8 cellular contexts compared by ENCODE assay signal in the genomic region with DNA sequence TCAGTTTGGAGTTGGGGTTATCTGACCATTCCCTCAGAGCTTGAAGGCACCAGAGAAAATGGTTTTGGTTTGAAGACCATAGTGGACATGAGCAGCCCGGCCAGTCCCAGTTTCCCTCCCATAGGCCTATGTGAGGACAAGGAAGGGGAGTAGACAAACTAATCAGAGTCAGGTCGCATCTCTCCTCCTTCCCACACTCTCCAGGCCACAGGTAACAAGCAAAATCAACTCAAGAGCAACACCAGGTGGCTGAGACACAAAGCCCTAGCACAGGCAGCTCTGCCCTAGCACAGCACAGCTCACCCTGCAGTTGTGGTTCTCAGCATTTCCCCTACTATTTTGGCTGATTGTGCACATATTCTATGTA. TPM values are rescaled to one million over a fixed set of nuclear protein-coding genes. Genes with fewer than 3 reads are reported as not detected.
DNase-seq lines count a peak whose midpoint lies in the region; ATAC-seq, FAIRE-seq and TF ChIP-seq lines count a peak whose summit lies in the region.

No MANE protein-coding gene starts in this region.

- H3K4me2 ChIP-seq in Loucy (ENCODE audit: low read depth, low read length, poor library complexity, severe bottlenecking) = peak overlapping the region; percentile 94
- peak overlapping the region; percentile 92 for H3K4me2 ChIP-seq in GM12878 (ENCODE audit: control insufficient read depth, insufficient read depth)

- ATAC-seq in GM21576 (IDR thresholded peaks at IDR 0.05; ENCODE audit: unreplicated experiment) = peak; percentile 45
- ATAC-seq in GM12878 = peak; percentile 58
- peak; percentile 79 for ATAC-seq in stimulated activated naive CD8-positive, alpha-beta T cell treated with anti-CD3 and anti-CD28 coated beads, Interleukin-15, amount 100 ng/mL, for 72 hours

- no peaks in the 10 kb centered on the region for H3K9me2 ChIP-seq in Loucy (replicated peaks; ENCODE audit: low read depth, low read length)

- no peaks in the 10 kb centered on the region for H3K9me3 ChIP-seq in Loucy (ENCODE audit: insufficient read depth, low read depth, low read length)
- H3K9me3 ChIP-seq in GM12878 (replicated peaks; ENCODE audit: control insufficient read depth, insufficient read depth, low read length) = no peaks in the 10 kb centered on the region

- peak overlapping the region; percentile 100 for H3K27ac ChIP-seq in GM12878 (ENCODE audit: control insufficient read depth, insufficient read depth)
- H3K27ac ChIP-seq in RWPE1 = no peak overlapping the region

- RAD21 ChIA-PET in GM12878 (lab: Charles Lee; ENCODE audit: unreplicated experiment) = interaction anchor here (0.7 to 18.1 kb wide), 27 partner anchors 8 to 398 kb away, joined by 3 to 323 read pairs (median 6); partner anchors contain the start of genes RNF43, SUPT4H1 and TSPOAP1

- peak; percentile 70 for TF ChIP-seq CTCF in GM10248 (IDR thresholded peaks at IDR 0.05; ENCODE audit: control extremely low read depth, extremely low read depth, low read depth, missing control alignments)
- peak; percentile 73 for TF ChIP-seq CTCF in Loucy (conservative IDR thresholded peaks at IDR 0.05; ENCODE audit: low read length)
- peak; percentile 57 to 90 (median 75) for TF ChIP-seq CTCF in GM12878 (IDR thresholded peaks at IDR 0.05 in 2 of 3, conservative IDR thresholded peaks at IDR 0.05 in 1 of 3; ENCODE audit: control insufficient read depth in 2 of 3, extremely low read depth in 1 of 3, insufficient read depth in 1 of 3, low read depth in 3 of 3, low read length in 3 of 3)
- no peak for TF ChIP-seq CTCF in RWPE1 (conservative IDR thresholded peaks at IDR 0.05; ENCODE audit: low read depth)

- no peak for TF ChIP-seq EP300 in GM12878 (IDR thresholded peaks at IDR 0.05; ENCODE audit: borderline replicate concordance in 1 of 2, control insufficient read depth in 1 of 2, low read depth in 2 of 2, low read length in 2 of 2)

- BruUV-seq in GM12878 (replicated peaks; lab: Mats Ljungman, UMichigan) = TSS peak; percentile 58

- peak overlapping the region; percentile 99 for H3K9ac ChIP-seq in Loucy (ENCODE audit: low read depth, low read length, poor library complexity, severe bottlenecking)
- H3K9ac ChIP-seq in GM12878 (ENCODE audit: control insufficient read depth, insufficient read depth, low read length) = peak overlapping the region; percentile 96

- POLR2A ChIA-PET in GM10248 (lab: Yijun Ruan, JAX) (interaction anchor here (0.6 to 3.2 kb wide), 9 partner anchors 8 to 286 kb away, joined by 3 to 90 read pairs (median 8); partner anchors contain the start of genes SUPT4H1 and TSPOAP1), GM12878 (lab: Charles Lee) (interaction anchor here (0.5 to 18.5 kb wide), 17 partner anchors 8 to 1283 kb away, joined by 3 to 373 read pairs (median 6); partner anchors contain the start of genes RNF43 and SUPT4H1), RWPE1 (lab: Yijun Ruan, JAX; ENCODE audit: low non-redundant PET) (no interaction called here)

- peak overlapping the region; percentile 77 to 99 for H3K4me3 Mint-ChIP-seq in stimulated activated naive CD8-positive, alpha-beta T cell treated with anti-CD3 and anti-CD28 coated beads, Interleukin-15, amount 100 ng/mL, for 72 hours

- DNase-seq in GM10248 (ENCODE audit: extremely low spot score) (no peak), GM12878 (ENCODE audit: low read depth, low spot score) (peak; percentile 62), RWPE1 (ENCODE audit: low spot score) (no peak), kidney tubule cell (ENCODE audit: low spot score) (no peak), EL (no peak)
- DNase-seq in stimulated activated naive CD8-positive, alpha-beta T cell treated with anti-CD3 and anti-CD28 coated beads, Interleukin-15, amount 100 ng/mL, for 72 hours = peak; percentile 76 to 83

- H3K36me3 ChIP-seq in Loucy (ENCODE audit: insufficient read depth, low read length) (peaks cover 45% of the 10 kb centered on the region; the same call in 1 of the 2 replicates), GM12878 (ENCODE audit: control insufficient read depth in 2 of 2, insufficient read depth in 2 of 2, low read length in 1 of 2) (peaks cover 19 to 37% of the 10 kb centered on the region in 2 experiments)

- H4K20me1 ChIP-seq in Loucy (ENCODE audit: insufficient read depth, low read length, poor library complexity, severe bottlenecking) (peaks cover 42% of the 10 kb centered on the region), GM12878 (ENCODE audit: control insufficient read depth, insufficient read depth) (no peaks in the 10 kb centered on the region; the same call in 1 of the 2 replicates)

- H3K27me3 ChIP-seq in Loucy (ENCODE audit: insufficient read depth, low read length, poor library complexity, severe bottlenecking) = no peaks in the 10 kb centered on the region
- H3K27me3 ChIP-seq in GM12878 (replicated peaks in 1 of 2; ENCODE audit: control insufficient read depth in 2 of 2, insufficient read depth in 2 of 2, low read length in 1 of 2) = no peaks in the 10 kb centered on the region

- peaks cover 94% of the 10 kb centered on the region for H3K79me2 ChIP-seq in Loucy (ENCODE audit: insufficient read depth, low read length)
- H3K79me2 ChIP-seq in GM12878 (ENCODE audit: control insufficient read depth, insufficient read depth, low read length) = peaks cover 93% of the 10 kb centered on the region

- no peak for FAIRE-seq in GM12878 (lab: Jason Lieb, UNC)

- H3K27ac Mint-ChIP-seq in stimulated activated naive CD8-positive, alpha-beta T cell treated with anti-CD3 and anti-CD28 coated beads, Interleukin-15, amount 100 ng/mL, for 72 hours = peak overlapping the region; percentile 95 to 99

- in situ Hi-C loops in GM12878 (cut with MboI) = no loop called here

- CTCF ChIA-PET in GM10248 (lab: Yijun Ruan, JAX) (interaction anchor here (0.8 to 5.2 kb wide), 16 partner anchors 9 to 142 kb away, joined by 3 to 50 read pairs (median 8); partner anchors contain the start of genes HSF5, RNF43 and SUPT4H1), GM12878 (lab: Yijun Ruan, JAX) (interaction anchor here (0.6 to 6.7 kb wide), 30 partner anchors 8 to 411 kb away, joined by 3 to 163 read pairs (median 5); partner anchors contain the start of genes RNF43 and TSPOAP1), RWPE1 (lab: Yijun Ruan, JAX) (interaction anchor here (0.6 to 1.1 kb wide), 2 partner anchors 10 to 73 kb away, joined by 3 to 4 read pairs; partner anchors contain the start of gene RNF43)

- peaks cover 17% of the 10 kb centered on the region for H3F3A ChIP-seq in Loucy (ENCODE audit: low read depth)

- intact Hi-C loops in GM12878 (cut with micrococcal nuclease; ENCODE audit: unreplicated experiment) = loop anchor here (1.0 to 5.0 kb wide), 3 partner anchors 15 to 173 kb away; no protein-coding TSS in a partner anchor

- no peak for TF ChIP-seq POLR2A in GM12878 (IDR thresholded peaks at IDR 0.05; ENCODE audit: low read depth, low read length)

- SMC1A ChIA-PET in GM12878 (lab: Charles Lee; ENCODE audit: uncharacterized antibody, unreplicated experiment) = interaction anchor here (0.7 to 10.3 kb wide), 33 partner anchors 10 to 626 kb away, joined by 3 to 249 read pairs (median 4); partner anchors contain the start of genes RNF43 and TSPOAP1

- 0% methylated on average over 2 of the region's 2 CpGs for WGBS in GM12878 (ENCODE audit: insufficient coverage, insufficient replicate concordance, low lambda C conversion rate, missing lambda C conversion rate)

- H3K4me1 ChIP-seq in Loucy (ENCODE audit: insufficient read depth, low read length, poor library complexity, severe bottlenecking) (peaks cover 65% of the 10 kb centered on the region), GM12878 (ENCODE audit: control insufficient read depth, insufficient read depth, low read length) (peaks cover 57% of the 10 kb centered on the region)

- peaks cover 81% of the 10 kb centered on the region for H3K4me1 Mint-ChIP-seq in stimulated activated naive CD8-positive, alpha-beta T cell treated with anti-CD3 and anti-CD28 coated beads, Interleukin-15, amount 100 ng/mL, for 72 hours

- no peak overlapping the region for H2AFZ ChIP-seq in Loucy (ENCODE audit: low read length)
- H2AFZ ChIP-seq in GM12878 (ENCODE audit: control insufficient read depth, low read depth, low read length) = no peak overlapping the region

- peak overlapping the region; percentile 99 for H3K4me3 ChIP-seq in Loucy (ENCODE audit: low read length, poor library complexity, severe bottlenecking)
- H3K4me3 ChIP-seq in GM12878 = peak overlapping the region; percentile 54; the same call in 1 of the 2 replicates

- peak; percentile 81 for TF ChIP-seq RAD21 in GM12878 (IDR thresholded peaks at IDR 0.05; ENCODE audit: insufficient read depth, low read depth, low read length)

- no peaks in the 10 kb centered on the region for H3K27me3 Mint-ChIP-seq in stimulated activated naive CD8-positive, alpha-beta T cell treated with anti-CD3 and anti-CD28 coated beads, Interleukin-15, amount 100 ng/mL, for 72 hours

- no peaks in the 10 kb centered on the region for H3K9me3 Mint-ChIP-seq in stimulated activated naive CD8-positive, alpha-beta T cell treated with anti-CD3 and anti-CD28 coated beads, Interleukin-15, amount 100 ng/mL, for 72 hours

RNA-seq across cellular contexts. Expression of gene SUPT4H1, which starts 7.2 kb away (rescaled TPM):
- total RNA-seq in GM12878 (2013; cell fraction: nucleolus; rRNA removed) = 8.8 and 9.5 TPM in 2 replicates
- total RNA-seq in GM12878 (2014; rRNA removed) (87.9 and 92.8 TPM in 2 replicates), GM12878 (2014; rRNA removed; fragmentation: Illumina TruSeq; extraction: Trizol) (70.4 and 83.8 TPM in 2 replicates), GM12878 (2021) (87.0 and 93.2 TPM in 2 replicates)
- 90.2 TPM for polyA plus RNA-seq in GM12878 (2011; ENCODE audit: low read depth)
- polyA plus RNA-seq in GM12878 (2011; rRNA removed) (230 and 240 TPM in 2 replicates), GM12878 (2014; fragmentation: Illumina TruSeq; extraction: Trizol) (98.9 and 112 TPM in 2 replicates), GM12878 (2014; fragmentation: Nextera tagmentation; extraction: Ambion mirVana) (100 to 1,000 TPM; 148 to 293 TPM), GM12878 (2014; rRNA removed) (94.9 and 102 TPM in 2 replicates), GM12878 (2016; fragmentation: Nextera tagmentation; extraction: Ambion mirVana) (100 to 1,000 TPM; 143 to 159 TPM)
- 105 and 107 TPM in 2 replicates for polyA plus RNA-seq in GM12878 (2011; cell fraction: cytosol; rRNA removed)
- 61.5 and 64.9 TPM in 2 replicates for polyA plus RNA-seq in GM12878 (2011; cell fraction: nucleus; rRNA removed)
- polyA plus RNA-seq in GM12878 (2012) = 88.7 and 95.3 TPM in 2 replicates
- 60.9 and 80.0 TPM in 2 replicates for polyA minus RNA-seq in GM12878 (2011; rRNA and poly(A)+ RNA removed)
- 11.5 and 19.8 TPM in 2 replicates for polyA minus RNA-seq in GM12878 (2011; cell fraction: cytosol; rRNA and poly(A)+ RNA removed)
- 5.6 and 14.2 TPM in 2 replicates for polyA minus RNA-seq in GM12878 (2011; cell fraction: nucleus; rRNA and poly(A)+ RNA removed)

RNA-seq across cellular contexts. Expression of gene TSPOAP1, which starts 16.2 kb away (rescaled TPM):
- total RNA-seq in GM12878 (2013; cell fraction: nucleolus; rRNA removed) = 52.4 and 53.8 TPM in 2 replicates
- 5.6 and 5.7 TPM in 2 replicates for total RNA-seq in GM12878 (2014; rRNA removed)
- total RNA-seq in GM12878 (2014; rRNA removed; fragmentation: Illumina TruSeq; extraction: Trizol) = 2.8 and 3.6 TPM in 2 replicates
- total RNA-seq in GM12878 (2021) = 6.5 and 8.8 TPM in 2 replicates
- polyA plus RNA-seq in GM12878 (2011; ENCODE audit: low read depth) = 5.7 TPM
- 11.6 and 16.4 TPM in 2 replicates for polyA plus RNA-seq in GM12878 (2011; rRNA removed)
- 12.2 and 16.5 TPM in 2 replicates for polyA plus RNA-seq in GM12878 (2011; cell fraction: cytosol; rRNA removed)
- 164 and 168 TPM in 2 replicates for polyA plus RNA-seq in GM12878 (2011; cell fraction: nucleus; rRNA removed)
- 9.8 and 14.2 TPM in 2 replicates for polyA plus RNA-seq in GM12878 (2012)
- polyA plus RNA-seq in GM12878 (2014; fragmentation: Illumina TruSeq; extraction: Trizol) = 1.2 and 4.2 TPM in 2 replicates
- under 1 TPM in 1 of 2 experiments, not detected in 1; 0.58 TPM for polyA plus RNA-seq in GM12878 (2014; fragmentation: Nextera tagmentation; extraction: Ambion mirVana)
- polyA plus RNA-seq in GM12878 (2014; rRNA removed) = 8.5 and 10.9 TPM in 2 replicates
- polyA plus RNA-seq in GM12878 (2016; fragmentation: Nextera tagmentation; extraction: Ambion mirVana) = 1 to 10 TPM; 2.2 to 3.2 TPM
- 7.2 and 17.1 TPM in 2 replicates for polyA minus RNA-seq in GM12878 (2011; rRNA and poly(A)+ RNA removed)
- polyA minus RNA-seq in GM12878 (2011; cell fraction: cytosol; rRNA and poly(A)+ RNA removed) = 6.4 and 6.7 TPM in 2 replicates
- 16.2 and 33.3 TPM in 2 replicates for polyA minus RNA-seq in GM12878 (2011; cell fraction: nucleus; rRNA and poly(A)+ RNA removed)

Comparison
In these comparisons a context has a peak if more than half of its experiments do, and no peak if none do; other contexts are left out.
1. DNase-seq: peak in GM12878 (single experiment) and stimulated activated naive CD8-positive, alpha-beta T cell treated with anti-CD3 and anti-CD28 coated beads, Interleukin-15, amount 100 ng/mL, for 72 hours (2 of 2); none in GM10248 (single experiment), RWPE1 (single experiment), kidney tubule cell (single experiment) and EL (single experiment).
2. Peak in every context shown above with its lines, with median percentiles within 50 percentile points of each other: ATAC-seq.